ENCODE assay signal across 9 cellular contexts in genomic region chr1:1540817-1541628, GRCh38. TPM values are rescaled to one million over a fixed set of nuclear protein-coding genes. Genes with fewer than 3 reads are reported as not detected.
DNase-seq lines count a peak whose midpoint lies in the region; TF ChIP-seq lines count a peak whose summit lies in the region.
"Had no signal": no experiment of that assay in that cellular context is flagged by ENCODE, and none has a peak within 500 bp of the region (broad histone marks: within the 10 kb centered on the region; RNA-seq: fewer than 3 reads in every experiment).

No MANE protein-coding gene starts in this region.

- in situ Hi-C loops in transverse colon (cut with MboI; ENCODE audit: low pct_ligation_motif_present in 1 of 4, low pct_unique_long_range_greater_than_20kb in 1 of 4, low sequenced_read_pairs in 3 of 4) = no loop called here

- peak overlapping the region; percentile 52 for H3K27ac Mint-ChIP-seq in activated T-cell treated with anti-CD3 and anti-CD28 coated beads, Interleukin-2, amount 50 U/mL, for 24 hours
- H3K27ac Mint-ChIP-seq: activated CD4-positive, alpha-beta T cell treated with anti-CD3 and anti-CD28 coated beads, Interleukin-2, amount 10 ng/mL, durations not matched to agents 7 days and 5 days had no signal

- H3K27ac ChIP-seq in esophagus (ENCODE audit: low read depth in 2 of 2, low read length in 1 of 2) (peak overlapping the region in 1 of 2 donors; percentile 0), mucosa of rectum (ENCODE audit: low read depth in 2 of 2, low read length in 2 of 2) (peak overlapping the region in 1 of 2 donors; percentile 16), transverse colon (peak overlapping the region; percentile 37 to 86 (median 64))

- H3K36me3 Mint-ChIP-seq in activated T-cell treated with anti-CD3 and anti-CD28 coated beads, Interleukin-2, amount 50 U/mL, for 24 hours (ENCODE audit: low read depth) = peaks cover 38% of the 10 kb centered on the region

- H3K9me3 ChIP-seq in esophagus (ENCODE audit: control insufficient read depth in 2 of 2, insufficient read depth in 1 of 2, low read depth in 1 of 2, low read length in 1 of 2) (no peaks in the 10 kb centered on the region), mucosa of rectum (ENCODE audit: control insufficient read depth in 2 of 2, low read length in 2 of 2) (no peaks in the 10 kb centered on the region), transverse colon (no peaks in the 10 kb centered on the region)

- no peaks in the 10 kb centered on the region for H3K9me3 Mint-ChIP-seq in activated T-cell treated with anti-CD3 and anti-CD28 coated beads, Interleukin-2, amount 50 U/mL, for 24 hours
- H3K9me3 Mint-ChIP-seq: activated CD4-positive, alpha-beta T cell treated with anti-CD3 and anti-CD28 coated beads, Interleukin-2, amount 10 ng/mL, durations not matched to agents 7 days and 5 days had no signal

- intact Hi-C loops in transverse colon (cut with DNase I; ENCODE audit: low total_unique reads) = no loop called here

- H3K9ac ChIP-seq in mucosa of rectum (ENCODE audit: low read depth in 1 of 2, low read length in 2 of 2) = peak overlapping the region; percentile 14 to 23

- no peaks in the 10 kb centered on the region for H3K27me3 Mint-ChIP-seq in activated T-cell treated with anti-CD3 and anti-CD28 coated beads, Interleukin-2, amount 50 U/mL, for 24 hours
- H3K27me3 Mint-ChIP-seq: activated CD4-positive, alpha-beta T cell treated with anti-CD3 and anti-CD28 coated beads, Interleukin-2, amount 10 ng/mL, durations not matched to agents 7 days and 5 days had no signal

- no peak for TF ChIP-seq EP300 in transverse colon (IDR thresholded peaks at IDR 0.05; ENCODE audit: low read depth)

- peaks cover 3% of the 10 kb centered on the region for H3K4me1 Mint-ChIP-seq in activated T-cell treated with anti-CD3 and anti-CD28 coated beads, Interleukin-2, amount 50 U/mL, for 24 hours (ENCODE audit: low read depth)

- DNase-seq in activated T-cell treated with anti-CD3 and anti-CD28 coated beads, Interleukin-2, amount 50 U/mL, for 24 hours = no peak
- DNase-seq in activated T-cell treated with anti-CD3 and anti-CD28 coated beads, Interleukin-2, amount 50 U/mL, for 1 hour = no peak
- no peak for DNase-seq in transverse colon
- DNase-seq in erythroblast (lab: John Stamatoyannopoulos, UW) = no peak
- no peak for DNase-seq in NOMO-1 treated with dmso at 0.1 percent for 144 hours (lab: John Stamatoyannopoulos, UW; ENCODE audit: unreplicated experiment)
- DNase-seq in MV-4-11 (lab: John Stamatoyannopoulos, UW) = no peak

- peak overlapping the region; percentile 22 to 41 for H3K4me3 ChIP-seq in esophagus (ENCODE audit: low read depth in 1 of 2, low read length in 2 of 2)
- H3K4me3 ChIP-seq in mucosa of rectum (ENCODE audit: low read length in 2 of 2) = peak overlapping the region; percentile 26 to 54
- peak overlapping the region; percentile 45 to 61 (median 50) for H3K4me3 ChIP-seq in transverse colon

- H3K4me1 ChIP-seq in esophagus (ENCODE audit: control insufficient read depth in 2 of 2, insufficient read depth in 2 of 2, low read length in 1 of 2) = peaks cover 0 to 7% of the 10 kb centered on the region in 2 donors
- H3K4me1 ChIP-seq in mucosa of rectum (ENCODE audit: control insufficient read depth in 2 of 2, insufficient read depth in 2 of 2, low read length in 2 of 2) = peaks cover 0 to 4% of the 10 kb centered on the region in 2 donors
- peaks cover 5 to 19% (median 12%) of the 10 kb centered on the region in 4 donors for H3K4me1 ChIP-seq in transverse colon

- no peak for TF ChIP-seq CTCF in transverse colon (IDR thresholded peaks at IDR 0.05)

- WGBS in esophagus, 2 donors = 58% methylated on average over 51 to 53 of the region's 53 CpGs
- WGBS in transverse colon (ENCODE audit: low coverage in 1 of 2), 2 donors = 86% methylated on average over 33 of the region's 53 CpGs; no CpG with 5 or more reads in 1 of the 2 donors

- H3K36me3 ChIP-seq in esophagus (ENCODE audit: control insufficient read depth in 2 of 2, insufficient read depth in 2 of 2, low read length in 1 of 2) = peaks cover 0 to 44% of the 10 kb centered on the region in 2 donors
- peaks cover 10 to 20% of the 10 kb centered on the region in 2 donors for H3K36me3 ChIP-seq in mucosa of rectum (ENCODE audit: control insufficient read depth in 2 of 2, insufficient read depth in 2 of 2, low read length in 2 of 2)
- no peaks in the 10 kb centered on the region for H3K36me3 ChIP-seq in transverse colon

- no peak for TF ChIP-seq POLR2A in transverse colon (IDR thresholded peaks at IDR 0.05)
- no peak for TF ChIP-seq POLR2A in erythroblast (IDR thresholded peaks at IDR 0.05; ENCODE audit: low read length)

- H3K27me3 ChIP-seq in esophagus (ENCODE audit: control insufficient read depth in 1 of 2, insufficient read depth in 2 of 2, low read length in 2 of 2) = no peaks in the 10 kb centered on the region
- H3K27me3 ChIP-seq in mucosa of rectum (ENCODE audit: control insufficient read depth in 2 of 2, insufficient read depth in 2 of 2, low read length in 2 of 2) = no peaks in the 10 kb centered on the region
- H3K27me3 ChIP-seq in transverse colon = peaks cover 9% of the 10 kb centered on the region

- peak overlapping the region; percentile 18 for H3K4me3 Mint-ChIP-seq in activated T-cell treated with anti-CD3 and anti-CD28 coated beads, Interleukin-2, amount 50 U/mL, for 24 hours
- H3K4me3 Mint-ChIP-seq: activated CD4-positive, alpha-beta T cell treated with anti-CD3 and anti-CD28 coated beads, Interleukin-2, amount 10 ng/mL, durations not matched to agents 7 days and 5 days had no signal

RNA-seq across cellular contexts. Expression of gene TMEM240, which starts 0.6 kb away (rescaled TPM):
- 1 to 10 TPM; 2.1 to 3.1 TPM for polyA plus RNA-seq in esophagus
- 10 to 100 TPM in 1 of 4 donors, 1 to 10 TPM in 2, not detected in 1; 3.8 to 27.3 (median 4.2) TPM for total RNA-seq in transverse colon

RNA-seq across cellular contexts. Expression of gene ATAD3A, which starts 29.1 kb away (rescaled TPM):
- 10 to 100 TPM; 25.4 to 26.1 TPM for polyA plus RNA-seq in esophagus
- total RNA-seq in transverse colon = 10 to 100 TPM; 14.6 to 34.4 (median 20.4) TPM

RNA-seq across cellular contexts. Expression of gene SSU72, which starts 33.6 kb away (rescaled TPM):
- polyA plus RNA-seq in esophagus = 10 to 100 TPM; 67.7 to 91.4 TPM
- 100 to 1,000 TPM in 3 of 4 donors, 10 to 100 TPM in 1; 95.0 to 162 (median 136) TPM for total RNA-seq in transverse colon

RNA-seq across cellular contexts. Expression of gene FNDC10, which starts 58.9 kb away (rescaled TPM):
- polyA plus RNA-seq in esophagus = 1 to 10 TPM; 7.5 to 8.3 TPM
- total RNA-seq in transverse colon = 1 to 10 TPM; 1.5 to 4.6 (median 3.7) TPM
